Comparison of ENCODE assay signal across 1 cellular context in genomic region chr20:63627700-63628245, GRCh38.
TF ChIP-seq lines count a peak whose summit lies in the region.

No MANE protein-coding gene starts in this region.

TF ChIP-seq in IMR-90, 13 proteins besides CTCF, POLR2A, EP300 and RAD21:
- TF ChIP-seq, protein P1, sequence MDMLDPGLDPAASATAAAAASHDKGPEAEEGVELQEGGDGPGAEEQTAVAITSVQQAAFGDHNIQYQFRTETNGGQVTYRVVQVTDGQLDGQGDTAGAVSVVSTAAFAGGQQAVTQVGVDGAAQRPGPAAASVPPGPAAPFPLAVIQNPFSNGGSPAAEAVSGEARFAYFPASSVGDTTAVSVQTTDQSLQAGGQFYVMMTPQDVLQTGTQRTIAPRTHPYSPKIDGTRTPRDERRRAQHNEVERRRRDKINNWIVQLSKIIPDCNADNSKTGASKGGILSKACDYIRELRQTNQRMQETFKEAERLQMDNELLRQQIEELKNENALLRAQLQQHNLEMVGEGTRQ (IDR thresholded peaks at IDR 0.05; ENCODE audit: low read depth, low read length): no peak
- TF ChIP-seq CHD1 (IDR thresholded peaks at IDR 0.05; ENCODE audit: low read depth, low read length) (no peak), RCOR1 (IDR thresholded peaks at IDR 0.05; ENCODE audit: insufficient replicate concordance, low read length) (no peak), ELK1 (IDR thresholded peaks at IDR 0.05; ENCODE audit: borderline replicate concordance, low read depth, low read length) (no peak), NFE2L2 (IDR thresholded peaks at IDR 0.05; ENCODE audit: low read depth, low read length) (no peak), CEBPB (IDR thresholded peaks at IDR 0.05; ENCODE audit: low read depth, low read length) (no peak), MAZ (IDR thresholded peaks at IDR 0.05; ENCODE audit: borderline replicate concordance, low read depth, low read length) (no peak), MXI1 (IDR thresholded peaks at IDR 0.05; ENCODE audit: borderline replicate concordance, low read depth, low read length) (no peak), BHLHE40 (IDR thresholded peaks at IDR 0.05; ENCODE audit: low read depth, low read length) (no peak), SMC3 (IDR thresholded peaks at IDR 0.05; ENCODE audit: low read depth, low read length) (no peak), FOS (IDR thresholded peaks at IDR 0.05; ENCODE audit: low read depth, low read length) (no peak), RFX5 (IDR thresholded peaks at IDR 0.05; ENCODE audit: low read depth, low read length) (no peak), MAFK (IDR thresholded peaks at IDR 0.05; ENCODE audit: low read depth, low read length) (no peak)
